In genomic region chr11:36363361-36364272, GRCh38 we compare ENCODE assay signal across 10 cellular contexts.
A peak's percentile ranks its signal among the peaks of the same experiment; 100 is the strongest.
DNase-seq lines count a peak whose midpoint lies in the region; ATAC-seq, FAIRE-seq and TF ChIP-seq lines count a peak whose summit lies in the region.
"Had no signal": no experiment of that assay in that cellular context is flagged by ENCODE, and none has a peak within 500 bp of the region (broad histone marks: within the 10 kb centered on the region; RNA-seq: fewer than 3 reads in every experiment).

No MANE protein-coding gene starts in this region.

- H3K4me3 Mint-ChIP-seq in type B pancreatic cell, result no peak overlapping the region

- intact Hi-C loops in Right ventricle myocardium inferior (cut with DNase I), result no loop called here

- ATAC-seq in RWPE2 (ENCODE audit: low read depth) (peak; percentile 20; the same call in 2 of the 3 replicates), foreskin keratinocyte (peak; percentile 17), upper lobe of left lung (ENCODE audit: low FRiP score in 2 of 2) (no peak), Right ventricle myocardium inferior (no peak)

- no peaks in the 10 kb centered on the region for H3K27me3 ChIP-seq in RWPE2 (ENCODE audit: insufficient read depth, poor library complexity, severe bottlenecking)
- no peaks in the 10 kb centered on the region for H3K27me3 ChIP-seq in foreskin keratinocyte
- no peaks in the 10 kb centered on the region for H3K27me3 ChIP-seq in upper lobe of left lung

- H3K27ac ChIP-seq in RWPE2 (ENCODE audit: poor library complexity, severe bottlenecking) (peak overlapping the region; percentile 95), foreskin keratinocyte (peak overlapping the region; percentile 92), upper lobe of left lung (no peak overlapping the region)

- DNase-seq in NOMO-1 treated with DMSO at 0.1 percent for 48 hours (lab: John Stamatoyannopoulos, UW; ENCODE audit: unreplicated experiment) (peak; percentile 25), NOMO-1 treated with dmso at 0.1 percent for 144 hours (lab: John Stamatoyannopoulos, UW; ENCODE audit: unreplicated experiment) (no peak), RWPE2 (ENCODE audit: low spot score) (no peak), foreskin keratinocyte (peak in 1 of 2 donors; percentile 77), type B pancreatic cell (ENCODE audit: extremely low spot score, unreplicated experiment) (no peak), GM19239 (ENCODE audit: insufficient read length, low spot score) (no peak), upper lobe of left lung (no peak), Right ventricle myocardium inferior (ENCODE audit: missing footprints) (no peak)
- DNase-seq: NCI-H1930 had no signal

- H3K9me3 Mint-ChIP-seq in type B pancreatic cell, result no peaks in the 10 kb centered on the region

- no peak for TF ChIP-seq CTCF in RWPE2 (IDR thresholded peaks at IDR 0.05; ENCODE audit: poor library complexity, severe bottlenecking)
- TF ChIP-seq CTCF in foreskin keratinocyte (conservative IDR thresholded peaks at IDR 0.05), result no peak
- TF ChIP-seq CTCF in type B pancreatic cell (conservative IDR thresholded peaks at IDR 0.05), result no peak
- TF ChIP-seq CTCF in upper lobe of left lung (IDR thresholded peaks at IDR 0.05), result no peak

- no peak overlapping the region for H3K4me3 ChIP-seq in RWPE2 (ENCODE audit: severe bottlenecking)
- no peak overlapping the region for H3K4me3 ChIP-seq in upper lobe of left lung
- H3K4me3 ChIP-seq: A549 had no signal

- peaks cover 38% of the 10 kb centered on the region for H3K4me1 ChIP-seq in RWPE2 (ENCODE audit: insufficient read depth, poor library complexity, severe bottlenecking)
- peaks cover 45% of the 10 kb centered on the region for H3K4me1 ChIP-seq in foreskin keratinocyte
- H3K4me1 ChIP-seq in upper lobe of left lung, result peaks cover 4 to 6% (median 5%) of the 10 kb centered on the region in 4 donors

- H3K4me1 Mint-ChIP-seq in type B pancreatic cell (ENCODE audit: unreplicated experiment), result peaks cover 39% of the 10 kb centered on the region

- no peaks in the 10 kb centered on the region for H3K36me3 Mint-ChIP-seq in type B pancreatic cell

- no peak for TF ChIP-seq EP300 in upper lobe of left lung (IDR thresholded peaks at IDR 0.05)

- H3K36me3 ChIP-seq in RWPE2 (ENCODE audit: low read depth) (no peaks in the 10 kb centered on the region), upper lobe of left lung (no peaks in the 10 kb centered on the region)

- FAIRE-seq in GM19239 (lab: Jason Lieb, UNC), result no peak
- FAIRE-seq: A549 had no signal

- no peak for TF ChIP-seq POLR2A in upper lobe of left lung (IDR thresholded peaks at IDR 0.05)

- peaks cover 13% of the 10 kb centered on the region for H3K27me3 Mint-ChIP-seq in type B pancreatic cell

- H3K9me3 ChIP-seq in RWPE2 (ENCODE audit: severe bottlenecking) (no peaks in the 10 kb centered on the region), upper lobe of left lung (no peaks in the 10 kb centered on the region)
- H3K9me3 ChIP-seq: A549 had no signal

- peak overlapping the region; percentile 93 for H3K27ac Mint-ChIP-seq in type B pancreatic cell

- 30 to 49% methylated on average over 5 of the region's 5 CpGs for WGBS in upper lobe of left lung, 2 donors

Comparison
In these comparisons a context has a peak if more than half of its experiments do, and no peak if none do; other contexts are left out.
1. ATAC-seq: peak in RWPE2 (single experiment) and foreskin keratinocyte (single experiment); none in upper lobe of left lung (0 of 2) and Right ventricle myocardium inferior (single experiment).
2. H3K27ac ChIP-seq: peak in RWPE2 (single experiment) and foreskin keratinocyte (single experiment); none in upper lobe of left lung (0 of 4).